Comparison of ENCODE assay signal across 1 cellular context in genomic region chr7:155207335-155208002, GRCh38.
TF ChIP-seq lines count a peak whose summit lies in the region.

No MANE protein-coding gene starts in this region.

TF ChIP-seq in K562, 482 proteins besides CTCF, POLR2A, EP300 and RAD21 (continued from another document):
- TF ChIP-seq ARID3A (IDR thresholded peaks at IDR 0.05; ENCODE audit: borderline replicate concordance, low read depth, low read length) (no peak), SMARCE1 (IDR thresholded peaks at IDR 0.05) (no peak), HMBOX1 (IDR thresholded peaks at IDR 0.05) (no peak), SRF (CRISPR knock-in tag; IDR thresholded peaks at IDR 0.05) (no peak), HDAC1 (IDR thresholded peaks at IDR 0.05) (peak in 1 of 2 experiments; percentile 24; a peak in 1 of 4 replicates), RFX1 (IDR thresholded peaks at IDR 0.05) (no peak), STAT5A (IDR thresholded peaks at IDR 0.05; ENCODE audit: borderline replicate concordance, low read length) (0 out of 2 replicates have a peak, but pooled peaks have one; percentile 28), MYBL2 (IDR thresholded peaks at IDR 0.05; ENCODE audit: low read depth) (no peak), MYBL2 (CRISPR knock-in tag; IDR thresholded peaks at IDR 0.05; ENCODE audit: borderline replicate concordance) (no peak), THRAP3 (IDR thresholded peaks at IDR 0.05; ENCODE audit: borderline replicate concordance) (no peak; the same call in 1 of the 2 replicates), SMAD2 (IDR thresholded peaks at IDR 0.05; ENCODE audit: low read depth, low read length) (no peak), RBBP5 (IDR thresholded peaks at IDR 0.05; ENCODE audit: borderline replicate concordance, insufficient read depth, low read length, poor library complexity, severe bottlenecking) (no peak), HDAC6 (IDR thresholded peaks at IDR 0.05; ENCODE audit: low read depth, low read length) (no peak), ZNF511 (CRISPR knock-in tag; IDR thresholded peaks at IDR 0.05) (0 out of 2 replicates have a peak, but pooled peaks have one; percentile 21), THRB (CRISPR knock-in tag; conservative IDR thresholded peaks at IDR 0.05) (peak; percentile 82), TBP (optimal IDR thresholded peaks at IDR 0.05; ENCODE audit: low read depth, low read length) (no peak), NCOA4 (IDR thresholded peaks at IDR 0.05; ENCODE audit: partially characterized antibody) (peak; percentile 10), CHD4 (IDR thresholded peaks at IDR 0.05; ENCODE audit: insufficient read depth, insufficient replicate concordance, low read depth, low read length, poor library complexity, severe bottlenecking) (no peak), ZBTB33 (CRISPR knock-in tag; IDR thresholded peaks at IDR 0.05) (peak; percentile 83), TSC22D4 (tag; IDR thresholded peaks at IDR 0.05) (0 out of 2 replicates have a peak, but pooled peaks have one; percentile 4), SETDB1 (IDR thresholded peaks at IDR 0.05; ENCODE audit: low read length) (no peak), FOXK2 (conservative IDR thresholded peaks at IDR 0.05 in 1 of 2, IDR thresholded peaks at IDR 0.05 in 1 of 2; ENCODE audit: low read depth in 2 of 2) (no peak), PHF21A (IDR thresholded peaks at IDR 0.05; ENCODE audit: borderline replicate concordance, low read depth) (no peak), PCBP1 (IDR thresholded peaks at IDR 0.05; ENCODE audit: low read depth, low read length, poor library complexity, severe bottlenecking) (no peak), HMGXB4 (CRISPR knock-in tag; IDR thresholded peaks at IDR 0.05) (no peak), ZNF830 (CRISPR knock-in tag; IDR thresholded peaks at IDR 0.05) (no peak), MAFF (IDR thresholded peaks at IDR 0.05; ENCODE audit: low read length) (no peak), BDP1 (IDR thresholded peaks at IDR 0.05; ENCODE audit: insufficient read depth, insufficient read length) (no peak)
